In genomic region chr17:27285501-27285900, GRCh38 we compare ENCODE assay signal across 36 cellular contexts.
"Had no signal": no experiment of that assay in that cellular context is flagged by ENCODE, and none has a peak within 500 bp of the region (broad histone marks: within the 10 kb centered on the region; RNA-seq: fewer than 3 reads in every experiment).

No MANE protein-coding gene starts in this region.

- ATAC-seq: activated CD8-positive, alpha-beta memory T cell treated with anti-CD3 and anti-CD28 coated beads, Interleukin-2, amount 10 ng/mL, durations not matched to agents 7 days and 5 days; activated naive CD4-positive, alpha-beta T cell treated with anti-CD3 and anti-CD28 coated beads, Interleukin-2, amount 50 U/mL, for 72 hours; body of pancreas; PC-3; WTC11 had no signal

- H3K4me3 ChIP-seq: adrenal gland, body of pancreas, breast epithelium, Peyer's patch, SJSA1 had no signal

- H3K4me1 ChIP-seq: breast epithelium, SJSA1 had no signal

- H3K27ac ChIP-seq: breast epithelium, KMS-11, Peyer's patch, SJSA1 had no signal

- H3K9me3 Mint-ChIP-seq: activated CD4-positive, alpha-beta memory T cell treated with anti-CD3 and anti-CD28 coated beads, Interleukin-2, amount 10 ng/mL, durations not matched to agents 7 days and 5 days; activated naive CD4-positive, alpha-beta T cell treated with anti-CD3 and anti-CD28 coated beads for 36 hours; activated naive CD4-positive, alpha-beta T cell treated with anti-CD3 and anti-CD28 coated beads, Interleukin-2, amount 50 U/mL, for 72 hours; activated T-helper 2 cell treated with anti-CD3 and anti-CD28 coated beads, Interferon-gamma antibody, Interleukin-2, Interleukin-4, amounts not matched to agents 10 μg/mL and 5 μg/mL and 100 μg/mL, durations not matched to agents 14 hours and 24 hours and 36 hours; T-helper 1 cell treated with Interleukin-12 subunit alpha and Interleukin-12 subunit beta and Interleukin-4 antibody, amounts not matched to agents 30 μg/mL and 1 μg/mL, for 36 hours; T-helper 2 cell treated with Interferon-gamma antibody and Interleukin-4, amounts not matched to agents 5 μg/mL and 100 μg/mL, for 36 hours; WTC11 had no signal

- DNase-seq: activated CD4-positive, alpha-beta memory T cell treated with anti-CD3 and anti-CD28 coated beads, Interleukin-2, amount 10 ng/mL, durations not matched to agents 7 days and 5 days; activated CD4-positive, alpha-beta T cell treated with anti-CD3 and anti-CD28 coated beads for 4 hours; activated CD4-positive, CD25-positive, alpha-beta regulatory T cell treated with anti-CD3 and anti-CD28 coated beads, Interleukin-2, amount 50 U/mL, for 72 hours; activated CD8-positive, alpha-beta memory T cell treated with anti-CD3 and anti-CD28 coated beads for 24 hours; activated CD8-positive, alpha-beta memory T cell treated with anti-CD3 and anti-CD28 coated beads, Interleukin-2, amount 10 ng/mL, durations not matched to agents 7 days and 5 days; activated CD8-positive, alpha-beta memory T cell treated with anti-CD3 and anti-CD28 coated beads, Interleukin-2, amount 50 U/mL, for 48 hours; activated gamma-delta T cell treated with Interleukin-2 at 50 U/mL for 16 hours; activated naive CD4-positive, alpha-beta T cell treated with anti-CD3 and anti-CD28 coated beads for 36 hours; activated T-cell treated with anti-CD3 and anti-CD28 coated beads, Interleukin-2, amount 50 U/mL, for 48 hours; MM.1S; MV-4-11; NCI-H1092; NCI-H146; NCI-H187; NCI-H2029 treated with DMSO at 0.1 percent for 48 hours; NCI-H2107; NCI-H2171; NCI-H510A; NCI-H526; NCI-H748 treated with DMSO at 0.1 percent for 48 hours; NK-92 treated with Interleukin-12 subunit alpha and Interleukin-12 subunit beta, amount 100 ng/mL, for 24 hours; PC-3; Peyer's patch; RPMI8226; SHP77 treated with DMSO at 0.1 percent for 48 hours; SK-N-SH had no signal

- H3K9me3 ChIP-seq: adrenal gland, body of pancreas, breast epithelium, Peyer's patch, SJSA1, SK-N-SH had no signal

- H3K36me3 Mint-ChIP-seq: activated CD8-positive, alpha-beta memory T cell treated with anti-CD3 and anti-CD28 coated beads, Interleukin-2, amount 10 ng/mL, durations not matched to agents 7 days and 5 days; activated naive CD4-positive, alpha-beta T cell treated with anti-CD3 and anti-CD28 coated beads, Interleukin-2, amount 50 U/mL, for 72 hours; WTC11 had no signal

- H3K4me3 Mint-ChIP-seq: activated CD4-positive, alpha-beta memory T cell treated with anti-CD3 and anti-CD28 coated beads, Interleukin-2, amount 10 ng/mL, durations not matched to agents 7 days and 5 days; activated CD8-positive, alpha-beta memory T cell treated with anti-CD3 and anti-CD28 coated beads, Interleukin-2, amount 10 ng/mL, durations not matched to agents 7 days and 5 days; activated naive CD4-positive, alpha-beta T cell treated with anti-CD3 and anti-CD28 coated beads for 36 hours; T-helper 1 cell treated with Interleukin-12 subunit alpha and Interleukin-12 subunit beta and Interleukin-4 antibody, amounts not matched to agents 30 μg/mL and 1 μg/mL, for 36 hours; T-helper 2 cell treated with Interferon-gamma antibody and Interleukin-4, amounts not matched to agents 5 μg/mL and 100 μg/mL, for 36 hours; WTC11 had no signal

- H3K27me3 ChIP-seq: adrenal gland, body of pancreas, breast epithelium, Peyer's patch, SJSA1 had no signal

- H3K27ac Mint-ChIP-seq: activated CD4-positive, alpha-beta memory T cell treated with anti-CD3 and anti-CD28 coated beads, Interleukin-2, amount 10 ng/mL, durations not matched to agents 7 days and 5 days; activated CD8-positive, alpha-beta memory T cell treated with anti-CD3 and anti-CD28 coated beads, Interleukin-2, amount 10 ng/mL, durations not matched to agents 7 days and 5 days; activated naive CD4-positive, alpha-beta T cell treated with anti-CD3 and anti-CD28 coated beads for 36 hours; activated naive CD4-positive, alpha-beta T cell treated with anti-CD3 and anti-CD28 coated beads, Interleukin-2, amount 50 U/mL, for 72 hours; activated T-helper 2 cell treated with anti-CD3 and anti-CD28 coated beads, Interferon-gamma antibody, Interleukin-2, Interleukin-4, amounts not matched to agents 10 μg/mL and 5 μg/mL and 100 μg/mL, durations not matched to agents 14 hours and 24 hours and 36 hours; T-helper 1 cell treated with Interleukin-12 subunit alpha and Interleukin-12 subunit beta and Interleukin-4 antibody, amounts not matched to agents 30 μg/mL and 1 μg/mL, for 36 hours; T-helper 2 cell treated with Interferon-gamma antibody and Interleukin-4, amounts not matched to agents 5 μg/mL and 100 μg/mL, for 36 hours had no signal

- H3K36me3 ChIP-seq: adrenal gland, breast epithelium, Peyer's patch, SJSA1 had no signal
